In the genomic region with DNA sequence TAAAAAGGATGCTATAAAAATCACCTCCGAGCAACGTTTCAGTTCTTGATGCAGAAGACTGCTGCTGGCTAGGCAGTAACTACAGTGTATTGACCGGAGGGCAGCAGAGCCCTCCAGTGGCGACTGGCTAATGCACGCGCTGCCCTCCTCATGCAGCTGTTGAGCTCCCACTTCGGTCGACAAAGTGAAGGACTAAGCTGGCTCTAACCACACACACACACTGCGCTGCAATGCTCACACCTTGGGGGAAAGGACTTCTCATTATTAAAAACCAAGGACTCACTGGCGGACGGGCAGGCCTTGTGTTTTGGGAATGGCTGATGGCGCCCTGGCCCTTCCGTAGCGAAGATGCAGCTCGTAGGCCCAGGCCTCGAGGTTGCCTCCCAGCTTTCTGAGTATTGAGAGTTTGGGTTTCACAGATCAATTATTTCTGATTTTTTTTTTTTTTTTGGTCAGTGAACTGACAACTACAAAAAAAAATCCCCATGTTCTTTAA, we compare ENCODE assay signal across 2 cellular contexts.
TF ChIP-seq lines count a peak whose summit lies in the region.

No MANE protein-coding gene starts in this region.

TF ChIP-seq in HEK293, 187 proteins besides CTCF, POLR2A, EP300 and RAD21 (continued from another document):
- no peak for TF ChIP-seq KLF10 (tag by site-specific recombination; IDR thresholded peaks at IDR 0.05)
- TF ChIP-seq TRIM28 (IDR thresholded peaks at IDR 0.05; ENCODE audit: borderline replicate concordance, low read length) = no peak
- no peak for TF ChIP-seq ZNF514 (tag by site-specific recombination; IDR thresholded peaks at IDR 0.05)
- TF ChIP-seq, protein P1, sequence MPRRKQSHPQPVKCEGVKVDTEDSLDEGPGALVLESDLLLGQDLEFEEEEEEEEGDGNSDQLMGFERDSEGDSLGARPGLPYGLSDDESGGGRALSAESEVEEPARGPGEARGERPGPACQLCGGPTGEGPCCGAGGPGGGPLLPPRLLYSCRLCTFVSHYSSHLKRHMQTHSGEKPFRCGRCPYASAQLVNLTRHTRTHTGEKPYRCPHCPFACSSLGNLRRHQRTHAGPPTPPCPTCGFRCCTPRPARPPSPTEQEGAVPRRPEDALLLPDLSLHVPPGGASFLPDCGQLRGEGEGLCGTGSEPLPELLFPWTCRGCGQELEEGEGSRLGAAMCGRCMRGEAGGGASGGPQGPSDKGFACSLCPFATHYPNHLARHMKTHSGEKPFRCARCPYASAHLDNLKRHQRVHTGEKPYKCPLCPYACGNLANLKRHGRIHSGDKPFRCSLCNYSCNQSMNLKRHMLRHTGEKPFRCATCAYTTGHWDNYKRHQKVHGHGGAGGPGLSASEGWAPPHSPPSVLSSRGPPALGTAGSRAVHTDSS (tag by site-specific recombination; IDR thresholded peaks at IDR 0.05) = no peak
- no peak for TF ChIP-seq ZNF391 (tag by site-specific recombination; IDR thresholded peaks at IDR 0.05; ENCODE audit: borderline replicate concordance, low read depth)
- TF ChIP-seq SCRT2 (tag by site-specific recombination; IDR thresholded peaks at IDR 0.05) = 0 out of 2 replicates have a peak, but pooled peaks have one; percentile 21

TF ChIP-seq in WTC11, 78 proteins besides CTCF, POLR2A, EP300 and RAD21 (continued from another document):
- TF ChIP-seq, protein P2, sequence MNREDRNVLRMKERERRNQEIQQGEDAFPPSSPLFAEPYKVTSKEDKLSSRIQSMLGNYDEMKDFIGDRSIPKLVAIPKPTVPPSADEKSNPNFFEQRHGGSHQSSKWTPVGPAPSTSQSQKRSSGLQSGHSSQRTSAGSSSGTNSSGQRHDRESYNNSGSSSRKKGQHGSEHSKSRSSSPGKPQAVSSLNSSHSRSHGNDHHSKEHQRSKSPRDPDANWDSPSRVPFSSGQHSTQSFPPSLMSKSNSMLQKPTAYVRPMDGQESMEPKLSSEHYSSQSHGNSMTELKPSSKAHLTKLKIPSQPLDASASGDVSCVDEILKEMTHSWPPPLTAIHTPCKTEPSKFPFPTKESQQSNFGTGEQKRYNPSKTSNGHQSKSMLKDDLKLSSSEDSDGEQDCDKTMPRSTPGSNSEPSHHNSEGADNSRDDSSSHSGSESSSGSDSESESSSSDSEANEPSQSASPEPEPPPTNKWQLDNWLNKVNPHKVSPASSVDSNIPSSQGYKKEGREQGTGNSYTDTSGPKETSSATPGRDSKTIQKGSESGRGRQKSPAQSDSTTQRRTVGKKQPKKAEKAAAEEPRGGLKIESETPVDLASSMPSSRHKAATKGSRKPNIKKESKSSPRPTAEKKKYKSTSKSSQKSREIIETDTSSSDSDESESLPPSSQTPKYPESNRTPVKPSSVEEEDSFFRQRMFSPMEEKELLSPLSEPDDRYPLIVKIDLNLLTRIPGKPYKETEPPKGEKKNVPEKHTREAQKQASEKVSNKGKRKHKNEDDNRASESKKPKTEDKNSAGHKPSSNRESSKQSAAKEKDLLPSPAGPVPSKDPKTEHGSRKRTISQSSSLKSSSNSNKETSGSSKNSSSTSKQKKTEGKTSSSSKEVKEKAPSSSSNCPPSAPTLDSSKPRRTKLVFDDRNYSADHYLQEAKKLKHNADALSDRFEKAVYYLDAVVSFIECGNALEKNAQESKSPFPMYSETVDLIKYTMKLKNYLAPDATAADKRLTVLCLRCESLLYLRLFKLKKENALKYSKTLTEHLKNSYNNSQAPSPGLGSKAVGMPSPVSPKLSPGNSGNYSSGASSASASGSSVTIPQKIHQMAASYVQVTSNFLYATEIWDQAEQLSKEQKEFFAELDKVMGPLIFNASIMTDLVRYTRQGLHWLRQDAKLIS (CRISPR knock-in tag; IDR thresholded peaks at IDR 0.05; ENCODE audit: borderline replicate concordance) = no peak
- TF ChIP-seq ZNF138 (CRISPR knock-in tag; conservative IDR thresholded peaks at IDR 0.05) (no peak), NR1H2 (CRISPR knock-in tag; IDR thresholded peaks at IDR 0.05) (no peak), OVOL2 (CRISPR knock-in tag; IDR thresholded peaks at IDR 0.05; ENCODE audit: borderline replicate concordance) (no peak), SOX15 (CRISPR knock-in tag; IDR thresholded peaks at IDR 0.05) (no peak), EMX1 (CRISPR knock-in tag; IDR thresholded peaks at IDR 0.05) (no peak), TEAD1 (CRISPR knock-in tag; IDR thresholded peaks at IDR 0.05) (no peak)
- TF ChIP-seq, protein P3, sequence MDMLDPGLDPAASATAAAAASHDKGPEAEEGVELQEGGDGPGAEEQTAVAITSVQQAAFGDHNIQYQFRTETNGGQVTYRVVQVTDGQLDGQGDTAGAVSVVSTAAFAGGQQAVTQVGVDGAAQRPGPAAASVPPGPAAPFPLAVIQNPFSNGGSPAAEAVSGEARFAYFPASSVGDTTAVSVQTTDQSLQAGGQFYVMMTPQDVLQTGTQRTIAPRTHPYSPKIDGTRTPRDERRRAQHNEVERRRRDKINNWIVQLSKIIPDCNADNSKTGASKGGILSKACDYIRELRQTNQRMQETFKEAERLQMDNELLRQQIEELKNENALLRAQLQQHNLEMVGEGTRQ (CRISPR knock-in tag; IDR thresholded peaks at IDR 0.05) = no peak
- TF ChIP-seq, protein P4, sequence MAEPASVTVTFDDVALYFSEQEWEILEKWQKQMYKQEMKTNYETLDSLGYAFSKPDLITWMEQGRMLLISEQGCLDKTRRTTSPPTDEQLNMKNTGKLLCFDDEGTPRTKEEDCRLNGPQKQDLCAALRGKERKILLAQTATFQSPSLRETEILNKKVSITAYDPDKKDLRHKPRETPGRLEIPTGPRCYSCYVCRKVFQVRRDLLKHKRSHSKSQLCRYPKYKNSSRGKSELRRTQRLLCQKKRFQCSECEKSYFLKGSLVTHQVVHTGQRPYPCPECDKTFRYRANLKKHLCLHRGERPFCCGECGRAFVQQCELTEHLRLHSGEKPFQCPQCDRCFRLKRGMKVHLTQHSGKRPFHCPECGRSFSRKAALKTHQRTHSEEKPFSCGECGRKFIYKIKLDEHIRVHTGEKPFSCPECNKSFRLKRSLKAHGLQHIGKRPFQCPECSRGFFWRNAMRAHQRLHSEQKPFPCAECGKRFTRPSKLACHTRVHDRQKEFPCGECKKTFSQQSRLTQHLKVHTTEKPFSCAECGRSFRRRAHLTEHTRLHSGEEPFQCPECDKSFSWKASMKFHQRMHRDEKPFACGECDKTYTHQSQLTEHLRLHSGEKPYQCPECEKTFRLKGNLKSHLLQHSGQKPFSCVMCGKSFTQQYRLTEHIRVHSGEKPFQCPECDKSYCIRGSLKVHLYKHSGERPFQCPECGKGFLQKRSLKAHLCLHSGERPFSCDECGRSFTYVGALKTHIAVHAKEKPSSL (CRISPR knock-in tag; conservative IDR thresholded peaks at IDR 0.05) = no peak
- TF ChIP-seq, protein P5, sequence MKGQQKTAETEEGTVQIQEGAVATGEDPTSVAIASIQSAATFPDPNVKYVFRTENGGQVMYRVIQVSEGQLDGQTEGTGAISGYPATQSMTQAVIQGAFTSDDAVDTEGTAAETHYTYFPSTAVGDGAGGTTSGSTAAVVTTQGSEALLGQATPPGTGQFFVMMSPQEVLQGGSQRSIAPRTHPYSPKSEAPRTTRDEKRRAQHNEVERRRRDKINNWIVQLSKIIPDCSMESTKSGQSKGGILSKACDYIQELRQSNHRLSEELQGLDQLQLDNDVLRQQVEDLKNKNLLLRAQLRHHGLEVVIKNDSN (CRISPR knock-in tag; IDR thresholded peaks at IDR 0.05) = no peak
- TF ChIP-seq, protein P6, sequence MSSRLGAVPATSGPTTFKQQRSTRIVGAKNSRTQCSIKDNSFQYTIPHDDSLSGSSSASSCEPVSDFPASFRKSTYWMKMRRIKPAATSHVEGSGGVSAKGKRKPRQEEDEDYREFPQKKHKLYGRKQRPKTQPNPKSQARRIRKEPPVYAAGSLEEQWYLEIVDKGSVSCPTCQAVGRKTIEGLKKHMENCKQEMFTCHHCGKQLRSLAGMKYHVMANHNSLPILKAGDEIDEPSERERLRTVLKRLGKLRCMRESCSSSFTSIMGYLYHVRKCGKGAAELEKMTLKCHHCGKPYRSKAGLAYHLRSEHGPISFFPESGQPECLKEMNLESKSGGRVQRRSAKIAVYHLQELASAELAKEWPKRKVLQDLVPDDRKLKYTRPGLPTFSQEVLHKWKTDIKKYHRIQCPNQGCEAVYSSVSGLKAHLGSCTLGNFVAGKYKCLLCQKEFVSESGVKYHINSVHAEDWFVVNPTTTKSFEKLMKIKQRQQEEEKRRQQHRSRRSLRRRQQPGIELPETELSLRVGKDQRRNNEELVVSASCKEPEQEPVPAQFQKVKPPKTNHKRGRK (CRISPR knock-in tag; IDR thresholded peaks at IDR 0.05; ENCODE audit: borderline replicate concordance) = no peak
